ENCODE assay signal across 8 cellular contexts in genomic region chr16:67158637-67159600, GRCh38.
DNase-seq lines count a peak whose midpoint lies in the region; ATAC-seq lines count a peak whose summit lies in the region.

No MANE protein-coding gene starts in this region.

- ATAC-seq in HG02852 (IDR thresholded peaks at IDR 0.05; ENCODE audit: unreplicated experiment) = peak; percentile 34

- peak overlapping the region; percentile 36 for H3K4me3 ChIP-seq in iPS-11a (ENCODE audit: low read depth, low read length)

- DNase-seq in DMS79 treated with DMSO at 0.1 percent for 48 hours (lab: John Stamatoyannopoulos, UW) (peak; percentile 7), DMS79 (lab: John Stamatoyannopoulos, UW) (no peak), RKO (ENCODE audit: low spot score) (peak; percentile 40), HPDE6-E6E7 (ENCODE audit: extremely low spot score) (no peak)
- DNase-seq in activated naive CD4-positive, alpha-beta T cell treated with anti-CD3 and anti-CD28 coated beads, Interleukin-2, amount 50 U/mL, for 16 hours = peak; percentile 64
- peak; percentile 67 to 72 for DNase-seq in stimulated activated CD4-positive, alpha-beta T cell treated with anti-CD3 and anti-CD28 coated beads, Interleukin-1b, Interleukin-23, amount 100 ng/mL, for 4 hours (ENCODE audit: low read depth in 2 of 2)

Comparison
In these comparisons a context has a peak if more than half of its experiments do, and no peak if none do; other contexts are left out.
1. DNase-seq: peak in DMS79 treated with DMSO at 0.1 percent for 48 hours (single experiment), RKO (single experiment), activated naive CD4-positive, alpha-beta T cell treated with anti-CD3 and anti-CD28 coated beads, Interleukin-2, amount 50 U/mL, for 16 hours (single experiment) and stimulated activated CD4-positive, alpha-beta T cell treated with anti-CD3 and anti-CD28 coated beads, Interleukin-1b, Interleukin-23, amount 100 ng/mL, for 4 hours (2 of 2); none in DMS79 (single experiment) and HPDE6-E6E7 (single experiment).